In the genomic region with DNA sequence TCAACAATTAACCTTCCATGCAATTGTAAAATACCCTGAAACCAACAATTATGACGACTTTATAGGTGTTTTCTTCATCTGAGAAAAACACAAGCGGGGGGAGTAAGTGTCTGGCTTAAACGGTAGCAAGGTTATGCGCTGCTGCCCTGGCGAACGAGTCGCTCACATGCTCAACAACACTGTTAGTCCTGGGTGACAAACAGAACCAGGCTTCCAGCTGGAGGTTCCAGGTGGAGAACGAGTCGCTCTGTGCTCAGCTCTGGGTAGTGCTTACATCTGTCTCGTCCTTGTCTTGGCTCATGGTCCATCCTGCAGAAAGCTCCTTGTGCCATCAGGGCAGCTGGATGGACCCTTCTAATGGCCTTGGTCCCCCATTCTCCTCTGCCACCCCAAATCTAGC, we compare ENCODE assay signal across 37 cellular contexts.
"Had no signal": no experiment of that assay in that cellular context is flagged by ENCODE, and none has a peak within 500 bp of the region (broad histone marks: within the 10 kb centered on the region; RNA-seq: fewer than 3 reads in every experiment).

No MANE protein-coding gene starts in this region.

- H3K27me3 Mint-ChIP-seq: activated CD4-positive, alpha-beta memory T cell treated with anti-CD3 and anti-CD28 coated beads, Interleukin-2, amount 10 ng/mL, durations not matched to agents 7 days and 5 days; activated CD4-positive, alpha-beta T cell treated with anti-CD3 and anti-CD28 coated beads for 36 hours; activated CD4-positive, alpha-beta T cell treated with anti-CD3 and anti-CD28 coated beads, Interleukin-2, amount 10 ng/mL, durations not matched to agents 7 days and 5 days; activated CD8-positive, alpha-beta memory T cell treated with anti-CD3 and anti-CD28 coated beads, Interleukin-2, amount 10 ng/mL, durations not matched to agents 7 days and 5 days; activated naive CD4-positive, alpha-beta T cell treated with anti-CD3 and anti-CD28 coated beads, Interleukin-2, amount 50 U/mL, for 24 hours; activated naive CD8-positive, alpha-beta T cell; activated naive CD8-positive, alpha-beta T cell treated with anti-CD3 and anti-CD28 coated beads, Interleukin-2, amount 10 ng/mL, durations not matched to agents 7 days and 5 days; activated naive CD8-positive, alpha-beta T cell treated with anti-CD3 and anti-CD28 coated beads, Interleukin-2, amount 50 U/mL, for 24 hours; activated T-cell treated with anti-CD3 and anti-CD28 coated beads, Interleukin-2, amount 50 U/mL, for 24 hours; brain had no signal

- H3K27me3 ChIP-seq: ascending aorta, cardiac muscle cell had no signal

- H3K9me3 ChIP-seq: ascending aorta had no signal

- H3K27ac Mint-ChIP-seq: activated CD4-positive, alpha-beta memory T cell treated with anti-CD3 and anti-CD28 coated beads, Interleukin-2, amount 10 ng/mL, durations not matched to agents 7 days and 5 days; activated CD4-positive, alpha-beta T cell treated with anti-CD3 and anti-CD28 coated beads for 36 hours; activated CD4-positive, alpha-beta T cell treated with anti-CD3 and anti-CD28 coated beads, Interleukin-2, amount 10 ng/mL, durations not matched to agents 7 days and 5 days; activated CD8-positive, alpha-beta memory T cell treated with anti-CD3 and anti-CD28 coated beads, Interleukin-2, amount 10 ng/mL, durations not matched to agents 7 days and 5 days; activated CD8-positive, alpha-beta T cell treated with anti-CD3 and anti-CD28 coated beads, Interleukin-2, amount 10 ng/mL, durations not matched to agents 7 days and 5 days; activated naive CD4-positive, alpha-beta T cell treated with anti-CD3 and anti-CD28 coated beads, Interleukin-2, amount 10 ng/mL, durations not matched to agents 7 days and 5 days; activated naive CD4-positive, alpha-beta T cell treated with anti-CD3 and anti-CD28 coated beads, Interleukin-2, amount 50 U/mL, for 24 hours; activated naive CD8-positive, alpha-beta T cell; activated naive CD8-positive, alpha-beta T cell treated with anti-CD3 and anti-CD28 coated beads, Interleukin-2, amount 10 ng/mL, durations not matched to agents 7 days and 5 days; activated naive CD8-positive, alpha-beta T cell treated with anti-CD3 and anti-CD28 coated beads, Interleukin-2, amount 50 U/mL, for 24 hours; activated T-cell treated with anti-CD3 and anti-CD28 coated beads, Interleukin-2, amount 50 U/mL, for 24 hours; activated T-helper 2 cell treated with anti-CD3 and anti-CD28 coated beads, Interferon-gamma antibody, Interleukin-2, Interleukin-4, amounts not matched to agents 10 μg/mL and 5 μg/mL and 100 μg/mL, durations not matched to agents 14 hours and 24 hours and 36 hours; brain; T-helper 1 cell treated with Interleukin-12 subunit alpha and Interleukin-12 subunit beta and Interleukin-4 antibody, amounts not matched to agents 30 μg/mL and 1 μg/mL, for 36 hours; T-helper 2 cell treated with Interferon-gamma antibody and Interleukin-4, amounts not matched to agents 5 μg/mL and 100 μg/mL, for 36 hours had no signal

- H3K27ac ChIP-seq: ascending aorta, cardiac muscle cell, VCaP had no signal

- H3K4me3 Mint-ChIP-seq: activated CD4-positive, alpha-beta memory T cell treated with anti-CD3 and anti-CD28 coated beads, Interleukin-2, amount 10 ng/mL, durations not matched to agents 7 days and 5 days; activated CD4-positive, alpha-beta T cell treated with anti-CD3 and anti-CD28 coated beads for 36 hours; activated CD4-positive, alpha-beta T cell treated with anti-CD3 and anti-CD28 coated beads, Interleukin-2, amount 10 ng/mL, durations not matched to agents 7 days and 5 days; activated CD8-positive, alpha-beta memory T cell treated with anti-CD3 and anti-CD28 coated beads, Interleukin-2, amount 10 ng/mL, durations not matched to agents 7 days and 5 days; activated CD8-positive, alpha-beta T cell treated with anti-CD3 and anti-CD28 coated beads, Interleukin-2, amount 10 ng/mL, durations not matched to agents 7 days and 5 days; activated naive CD4-positive, alpha-beta T cell treated with anti-CD3 and anti-CD28 coated beads, Interleukin-2, amount 10 ng/mL, durations not matched to agents 7 days and 5 days; activated naive CD4-positive, alpha-beta T cell treated with anti-CD3 and anti-CD28 coated beads, Interleukin-2, amount 50 U/mL, for 24 hours; activated naive CD8-positive, alpha-beta T cell; activated naive CD8-positive, alpha-beta T cell treated with anti-CD3 and anti-CD28 coated beads, Interleukin-2, amount 10 ng/mL, durations not matched to agents 7 days and 5 days; activated naive CD8-positive, alpha-beta T cell treated with anti-CD3 and anti-CD28 coated beads, Interleukin-2, amount 50 U/mL, for 24 hours; activated T-cell treated with anti-CD3 and anti-CD28 coated beads, Interleukin-2, amount 50 U/mL, for 24 hours; brain; central memory CD8-positive, alpha-beta T cell; T-helper 1 cell treated with Interleukin-12 subunit alpha and Interleukin-12 subunit beta and Interleukin-4 antibody, amounts not matched to agents 30 μg/mL and 1 μg/mL, for 36 hours; T-helper 2 cell treated with Interferon-gamma antibody and Interleukin-4, amounts not matched to agents 5 μg/mL and 100 μg/mL, for 36 hours had no signal

- DNase-seq: activated CD4-positive, alpha-beta memory T cell treated with anti-CD3 and anti-CD28 coated beads, Interleukin-2, amount 10 ng/mL, durations not matched to agents 7 days and 5 days; activated CD4-positive, alpha-beta T cell treated with anti-CD3 and anti-CD28 coated beads for 1 hour; activated CD4-positive, alpha-beta T cell treated with anti-CD3 and anti-CD28 coated beads for 36 hours; activated CD4-positive, alpha-beta T cell treated with anti-CD3 and anti-CD28 coated beads for 48 hours; activated CD4-positive, alpha-beta T cell treated with anti-CD3 and anti-CD28 coated beads, Interleukin-2, amount 10 ng/mL, durations not matched to agents 7 days and 5 days; activated CD4-positive, alpha-beta T cell treated with anti-CD3 and anti-CD28 coated beads, Interleukin-2, amount 50 U/mL, for 48 hours; activated CD4-positive, CD25-positive, alpha-beta regulatory T cell; activated CD8-positive, alpha-beta memory T cell treated with anti-CD3 and anti-CD28 coated beads for 24 hours; activated CD8-positive, alpha-beta memory T cell treated with anti-CD3 and anti-CD28 coated beads, Interleukin-2, amount 10 ng/mL, durations not matched to agents 7 days and 5 days; activated CD8-positive, alpha-beta memory T cell treated with anti-CD3 and anti-CD28 coated beads, Interleukin-2, amount 50 U/mL, for 48 hours; activated CD8-positive, alpha-beta T cell treated with anti-CD3 and anti-CD28 coated beads, Interleukin-2, amount 10 ng/mL, durations not matched to agents 7 days and 5 days; activated effector memory CD4-positive, alpha-beta T cell treated with Interleukin-2 at 50 U/mL for 16 hours; activated gamma-delta T cell; activated naive CD4-positive, alpha-beta T cell treated with anti-CD3 and anti-CD28 coated beads, Interleukin-2, amount 10 ng/mL, durations not matched to agents 7 days and 5 days; activated naive CD4-positive, alpha-beta T cell treated with Interleukin-2 at 50 U/mL for 16 hours; activated naive CD8-positive, alpha-beta T cell treated with anti-CD3 and anti-CD28 coated beads, Interleukin-2, amount 10 ng/mL, durations not matched to agents 7 days and 5 days; activated naive CD8-positive, alpha-beta T cell treated with anti-CD3 and anti-CD28 coated beads, Interleukin-2, amount 50 U/mL, for 24 hours; activated T-cell treated with anti-CD3 and anti-CD28 coated beads, Interleukin-2, amount 50 U/mL, for 24 hours; activated T-cell treated with anti-CD3 and anti-CD28 coated beads, Interleukin-2, amount 50 U/mL, for 48 hours; amygdala; anterior cingulate cortex; caudate nucleus; cerebellar nuclear complex; T-helper 1 cell; T-helper 2 cell; T-helper 9 cell had no signal

- H3K36me3 ChIP-seq: ascending aorta, cardiac muscle cell had no signal

- H3K4me1 ChIP-seq: ascending aorta had no signal

- H3K9me3 Mint-ChIP-seq: activated CD4-positive, alpha-beta memory T cell treated with anti-CD3 and anti-CD28 coated beads, Interleukin-2, amount 10 ng/mL, durations not matched to agents 7 days and 5 days; activated CD4-positive, alpha-beta T cell treated with anti-CD3 and anti-CD28 coated beads, Interleukin-2, amount 10 ng/mL, durations not matched to agents 7 days and 5 days; activated naive CD4-positive, alpha-beta T cell treated with anti-CD3 and anti-CD28 coated beads, Interleukin-2, amount 10 ng/mL, durations not matched to agents 7 days and 5 days; activated naive CD4-positive, alpha-beta T cell treated with anti-CD3 and anti-CD28 coated beads, Interleukin-2, amount 50 U/mL, for 24 hours; activated naive CD8-positive, alpha-beta T cell treated with anti-CD3 and anti-CD28 coated beads, Interleukin-2, amount 10 ng/mL, durations not matched to agents 7 days and 5 days; activated naive CD8-positive, alpha-beta T cell treated with anti-CD3 and anti-CD28 coated beads, Interleukin-2, amount 50 U/mL, for 24 hours; activated T-cell treated with anti-CD3 and anti-CD28 coated beads, Interleukin-2, amount 50 U/mL, for 24 hours; activated T-helper 2 cell treated with anti-CD3 and anti-CD28 coated beads, Interferon-gamma antibody, Interleukin-2, Interleukin-4, amounts not matched to agents 10 μg/mL and 5 μg/mL and 100 μg/mL, durations not matched to agents 14 hours and 24 hours and 36 hours; brain; central memory CD8-positive, alpha-beta T cell; T-helper 1 cell treated with Interleukin-12 subunit alpha and Interleukin-12 subunit beta and Interleukin-4 antibody, amounts not matched to agents 30 μg/mL and 1 μg/mL, for 36 hours; T-helper 2 cell treated with Interferon-gamma antibody and Interleukin-4, amounts not matched to agents 5 μg/mL and 100 μg/mL, for 36 hours had no signal

- H3K4me1 Mint-ChIP-seq: activated CD4-positive, alpha-beta memory T cell treated with anti-CD3 and anti-CD28 coated beads, Interleukin-2, amount 10 ng/mL, durations not matched to agents 7 days and 5 days; activated CD4-positive, alpha-beta T cell treated with anti-CD3 and anti-CD28 coated beads for 36 hours; activated CD4-positive, alpha-beta T cell treated with anti-CD3 and anti-CD28 coated beads, Interleukin-2, amount 10 ng/mL, durations not matched to agents 7 days and 5 days; activated CD8-positive, alpha-beta memory T cell treated with anti-CD3 and anti-CD28 coated beads, Interleukin-2, amount 10 ng/mL, durations not matched to agents 7 days and 5 days; activated naive CD4-positive, alpha-beta T cell treated with anti-CD3 and anti-CD28 coated beads, Interleukin-2, amount 10 ng/mL, durations not matched to agents 7 days and 5 days; activated naive CD4-positive, alpha-beta T cell treated with anti-CD3 and anti-CD28 coated beads, Interleukin-2, amount 50 U/mL, for 24 hours; activated naive CD8-positive, alpha-beta T cell treated with anti-CD3 and anti-CD28 coated beads, Interleukin-2, amount 10 ng/mL, durations not matched to agents 7 days and 5 days; activated naive CD8-positive, alpha-beta T cell treated with anti-CD3 and anti-CD28 coated beads, Interleukin-2, amount 50 U/mL, for 24 hours; central memory CD8-positive, alpha-beta T cell had no signal

- ATAC-seq: activated CD4-positive, alpha-beta T cell treated with anti-CD3 and anti-CD28 coated beads for 36 hours; activated CD4-positive, CD25-positive, alpha-beta regulatory T cell treated with anti-CD3 and anti-CD28 coated beads, Interleukin-2, amount 50 U/mL, for 24 hours; activated CD8-positive, alpha-beta memory T cell treated with anti-CD3 and anti-CD28 coated beads, Interleukin-2, amount 10 ng/mL, durations not matched to agents 7 days and 5 days; activated CD8-positive, alpha-beta T cell treated with anti-CD3 and anti-CD28 coated beads, Interleukin-2, amount 10 ng/mL, durations not matched to agents 7 days and 5 days; activated naive CD8-positive, alpha-beta T cell treated with anti-CD3 and anti-CD28 coated beads, Interleukin-2, amount 50 U/mL, for 24 hours had no signal

- H3K36me3 Mint-ChIP-seq: activated CD8-positive, alpha-beta memory T cell treated with anti-CD3 and anti-CD28 coated beads, Interleukin-2, amount 10 ng/mL, durations not matched to agents 7 days and 5 days; activated naive CD4-positive, alpha-beta T cell treated with anti-CD3 and anti-CD28 coated beads, Interleukin-2, amount 10 ng/mL, durations not matched to agents 7 days and 5 days; activated naive CD4-positive, alpha-beta T cell treated with anti-CD3 and anti-CD28 coated beads, Interleukin-2, amount 50 U/mL, for 24 hours; activated naive CD8-positive, alpha-beta T cell treated with anti-CD3 and anti-CD28 coated beads, Interleukin-2, amount 10 ng/mL, durations not matched to agents 7 days and 5 days; brain had no signal

- H3K4me3 ChIP-seq: ascending aorta, cardiac muscle cell had no signal
